16 cellular contexts compared by ENCODE assay signal in the genomic region with DNA sequence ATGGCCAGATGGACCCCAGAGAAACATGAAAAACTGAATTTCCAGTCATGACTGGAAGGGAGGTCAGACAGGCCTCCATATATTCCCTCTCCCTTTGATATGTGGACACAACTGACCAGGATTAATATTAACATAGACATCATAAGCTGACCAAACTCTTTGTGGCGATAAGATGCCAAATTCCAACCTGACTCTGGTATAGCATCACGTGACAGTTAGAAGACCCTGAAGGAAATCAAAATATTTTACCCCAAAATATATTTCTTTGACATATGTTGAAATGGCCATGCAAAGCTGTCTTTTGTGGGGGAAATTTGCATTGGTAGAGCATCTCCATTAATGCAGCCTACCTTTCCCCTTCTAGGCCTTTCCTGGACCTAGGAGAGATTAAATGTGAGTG. TPM values are rescaled to one million over a fixed set of nuclear protein-coding genes. Genes with fewer than 3 reads are reported as not detected.
DNase-seq lines count a peak whose midpoint lies in the region; ATAC-seq and TF ChIP-seq lines count a peak whose summit lies in the region.
"Had no signal": no experiment of that assay in that cellular context is flagged by ENCODE, and none has a peak within 500 bp of the region (broad histone marks: within the 10 kb centered on the region; RNA-seq: fewer than 3 reads in every experiment).

No MANE protein-coding gene starts in this region.

- H3K9ac ChIP-seq in Karpas-422 (ENCODE audit: low read length): no peak overlapping the region
- no peak overlapping the region for H3K9ac ChIP-seq in neural progenitor cell
- H3K9ac ChIP-seq: BLaER1 had no signal

- no peak for TF ChIP-seq CTCF in chondrocyte (IDR thresholded peaks at IDR 0.05)
- no peak for TF ChIP-seq CTCF in neural progenitor cell (IDR thresholded peaks at IDR 0.05)
- no peak for TF ChIP-seq CTCF in tibial artery (IDR thresholded peaks at IDR 0.05)

- DNase-seq in Karpas-422 (no peak), chondrocyte (ENCODE audit: low spot score) (no peak), neural progenitor cell (ENCODE audit: low spot score) (no peak), tibial artery (no peak), NCI-H187 (lab: John Stamatoyannopoulos, UW) (no peak)
- DNase-seq in activated CD4-positive, alpha-beta T cell treated with anti-CD3 and anti-CD28 coated beads for 4 hours: no peak
- DNase-seq: 8988T; AML-193; CD8-positive, alpha-beta memory T cell; DMS53; GF-D8; HCEC 1CT; HFFc6 had no signal

- peaks cover 59% of the 10 kb centered on the region for H3K4me1 ChIP-seq in Karpas-422 (ENCODE audit: low read length)
- peaks cover 58% of the 10 kb centered on the region for H3K4me1 ChIP-seq in neural progenitor cell
- H3K4me1 ChIP-seq in tibial artery: peaks cover 0 to 94% (median 49%) of the 10 kb centered on the region in 4 donors
- H3K4me1 ChIP-seq: BLaER1 had no signal

- no peaks in the 10 kb centered on the region for H3K27me3 ChIP-seq in Karpas-422 (ENCODE audit: low read length)
- H3K27me3 ChIP-seq in neural progenitor cell: no peaks in the 10 kb centered on the region
- no peaks in the 10 kb centered on the region for H3K27me3 ChIP-seq in tibial artery
- H3K27me3 ChIP-seq: BLaER1 had no signal

- no peaks in the 10 kb centered on the region for H3K9me2 ChIP-seq in Karpas-422 (replicated peaks; ENCODE audit: insufficient read depth, low read length)

- H3K27ac Mint-ChIP-seq in chondrocyte (ENCODE audit: unreplicated experiment) (peak overlapping the region; percentile 75), neural progenitor cell (peak overlapping the region; percentile 85)
- H3K27ac Mint-ChIP-seq: HFFc6 had no signal

- H3K36me3 Mint-ChIP-seq in chondrocyte (ENCODE audit: low read depth) (peaks cover 4% of the 10 kb centered on the region), neural progenitor cell (peaks cover 16% of the 10 kb centered on the region)
- H3K36me3 Mint-ChIP-seq: CD8-positive, alpha-beta memory T cell had no signal

- H3K27me3 Mint-ChIP-seq in chondrocyte (ENCODE audit: low read depth) (no peaks in the 10 kb centered on the region), neural progenitor cell (ENCODE audit: insufficient read depth, low read depth) (peaks cover 5% of the 10 kb centered on the region)

- H3K4me1 Mint-ChIP-seq in chondrocyte (ENCODE audit: low read depth): peaks cover 93% of the 10 kb centered on the region
- peaks cover 93% of the 10 kb centered on the region for H3K4me1 Mint-ChIP-seq in neural progenitor cell
- H3K4me1 Mint-ChIP-seq: CD8-positive, alpha-beta memory T cell had no signal

- H3K79me2 ChIP-seq in Karpas-422 (ENCODE audit: low read length): no peaks in the 10 kb centered on the region
- no peaks in the 10 kb centered on the region for H3K79me2 ChIP-seq in neural progenitor cell (ENCODE audit: low read depth)

- H3K4me3 Mint-ChIP-seq in chondrocyte (ENCODE audit: unreplicated experiment) (no peak overlapping the region), neural progenitor cell (peak overlapping the region; percentile 24)
- H3K4me3 Mint-ChIP-seq: CD8-positive, alpha-beta memory T cell; HFFc6 had no signal

- H2AFZ ChIP-seq in Karpas-422 (ENCODE audit: low read length) (no peak overlapping the region), neural progenitor cell (replicated peaks) (no peak overlapping the region)

- H3K4me2 ChIP-seq in Karpas-422 (ENCODE audit: low read depth, low read length, poor library complexity, severe bottlenecking) (peak overlapping the region; percentile 31), neural progenitor cell (no peak overlapping the region)
- H3K4me2 ChIP-seq: BLaER1 had no signal

- H3K36me3 ChIP-seq in Karpas-422 (ENCODE audit: insufficient read depth, low read length) (no peaks in the 10 kb centered on the region), neural progenitor cell (no peaks in the 10 kb centered on the region), tibial artery (no peaks in the 10 kb centered on the region)
- H3K36me3 ChIP-seq: BLaER1 had no signal

- intact Hi-C loops in tibial artery (cut with DNase I; ENCODE audit: low total_unique reads): no loop called here

- H3K27ac ChIP-seq in Karpas-422 (ENCODE audit: low read length) (peak overlapping the region; percentile 54), neural progenitor cell (no peak overlapping the region), tibial artery (peak overlapping the region; percentile 17 to 72)
- H3K27ac ChIP-seq: BLaER1, HL-60 had no signal

- H3F3A ChIP-seq in neural progenitor cell (ENCODE audit: low read depth): peaks cover 31% of the 10 kb centered on the region

- no peaks in the 10 kb centered on the region for H3K9me3 Mint-ChIP-seq in chondrocyte (ENCODE audit: low read depth)
- peaks cover 2% of the 10 kb centered on the region for H3K9me3 Mint-ChIP-seq in neural progenitor cell
- H3K9me3 Mint-ChIP-seq: CD8-positive, alpha-beta memory T cell; HFFc6 had no signal

- no peak for ATAC-seq in HG03565 (IDR thresholded peaks at IDR 0.05; ENCODE audit: unreplicated experiment)

- H4K20me1 ChIP-seq in Karpas-422 (ENCODE audit: insufficient read depth, low read depth, low read length) (no peaks in the 10 kb centered on the region), neural progenitor cell (ENCODE audit: low read depth) (peaks cover 20% of the 10 kb centered on the region)
- H4K20me1 ChIP-seq: BLaER1 had no signal

- H3K4me3 ChIP-seq in Karpas-422 (ENCODE audit: low read length) (no peak overlapping the region), neural progenitor cell (no peak overlapping the region), tibial artery (no peak overlapping the region)
- H3K4me3 ChIP-seq: BLaER1 had no signal

- H3K9me3 ChIP-seq in Karpas-422 (ENCODE audit: low read length): no peaks in the 10 kb centered on the region
- H3K9me3 ChIP-seq in neural progenitor cell (ENCODE audit: low read depth): no peaks in the 10 kb centered on the region
- H3K9me3 ChIP-seq in tibial artery: no peaks in the 10 kb centered on the region
- H3K9me3 ChIP-seq: BLaER1 had no signal

RNA-seq across cellular contexts. Expression of gene ST6GAL2, which starts 36.7 kb away (rescaled TPM):
- total RNA-seq in Karpas-422 (2014; rRNA removed; shearing (Covaris generic); ENCODE audit: low replicate concordance): 0.47 and 0.82 TPM in 2 replicates
- total RNA-seq in chondrocyte (144 to 319 TPM (median 144 TPM) in 3 replicates), neural progenitor cell (ENCODE audit: low replicate concordance) (10.1 and 12.8 TPM in 2 replicates)
- total RNA-seq: CD8-positive, alpha-beta memory T cell had no signal

Comparison
In these comparisons a context has a peak if more than half of its experiments do, and no peak if none do; other contexts are left out.
1. RNA of gene ST6GAL2, which starts 36.7 kb away (total RNA-seq): 144 to 319 TPM in chondrocyte; 10.1 to 12.8 TPM in neural progenitor cell and 0.47 to 0.82 TPM in Karpas-422; every median in the first group is over 10 times any median in the second.